Comparison of ENCODE assay signal across 20 cellular contexts in the genomic region with DNA sequence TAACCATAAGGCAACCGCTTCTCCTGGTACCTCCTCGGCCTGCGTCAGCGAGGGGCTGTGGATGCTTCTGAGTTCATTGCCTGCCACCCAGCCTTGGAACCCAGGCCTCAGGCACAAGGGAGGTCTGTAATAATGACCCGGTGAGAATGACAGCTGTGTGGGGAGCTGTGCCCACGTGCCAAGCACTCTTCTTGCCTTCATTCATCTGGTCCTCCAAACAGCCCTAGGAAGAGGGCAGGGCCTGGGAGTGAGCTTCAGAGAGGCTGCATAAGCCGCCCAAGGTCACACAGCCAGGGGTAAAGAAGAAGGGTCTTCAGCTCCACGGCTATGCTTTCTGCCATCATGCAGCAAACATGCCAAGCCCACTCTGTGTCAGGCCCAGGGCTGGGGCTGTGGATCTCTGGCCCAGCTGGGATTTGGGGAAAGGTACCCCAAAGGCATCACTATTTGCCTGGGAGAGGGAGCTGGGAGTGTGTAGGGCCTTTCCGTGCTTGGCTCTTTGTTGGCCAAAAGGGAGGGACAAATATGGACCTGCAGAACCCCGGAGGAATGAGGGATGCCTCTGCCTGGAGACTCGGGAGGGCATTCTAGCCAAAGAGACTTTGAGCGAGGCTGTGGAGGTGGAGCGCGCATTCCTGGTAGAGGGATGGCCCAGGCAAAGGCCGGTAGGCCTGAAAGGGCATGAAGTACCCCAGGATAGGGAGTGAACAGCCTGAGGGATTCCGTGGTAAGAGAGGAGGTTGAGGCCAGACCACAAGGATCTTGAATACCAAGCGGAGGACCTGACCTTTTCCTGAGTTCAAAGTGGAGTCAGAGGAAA. TPM values are rescaled to one million over a fixed set of nuclear protein-coding genes. Genes with fewer than 3 reads are reported as not detected.
DNase-seq lines count a peak whose midpoint lies in the region; ATAC-seq and TF ChIP-seq lines count a peak whose summit lies in the region.
"Had no signal": no experiment of that assay in that cellular context is flagged by ENCODE, and none has a peak within 500 bp of the region (broad histone marks: within the 10 kb centered on the region; RNA-seq: fewer than 3 reads in every experiment).

No MANE protein-coding gene starts in this region.

- WGBS in body of pancreas, 2 donors, result 79 to 85% methylated on average over 14 to 17 of the region's 17 CpGs
- 87% methylated on average over 17 of the region's 17 CpGs for WGBS in mesenchymal stem cell

- H2BK12ac ChIP-seq in mesenchymal stem cell (ENCODE audit: low read length in 2 of 2), result peak overlapping the region; percentile 57 to 78

- peak overlapping the region in 3 of 4 donors; percentile 69 to 86 (median 75) for H3K27ac ChIP-seq in body of pancreas
- H3K27ac ChIP-seq in mesenchymal stem cell (ENCODE audit: low read length, poor library complexity, severe bottlenecking), result no peak overlapping the region
- H3K27ac ChIP-seq in tibial artery, result peak overlapping the region; percentile 96 to 97

- H3K9ac ChIP-seq in mesenchymal stem cell (ENCODE audit: low read length), result no peak overlapping the region

- no peak overlapping the region for H3K27ac Mint-ChIP-seq in activated naive CD4-positive, alpha-beta T cell treated with anti-CD3 and anti-CD28 coated beads, Interleukin-2, amount 50 U/mL, for 24 hours
- H3K27ac Mint-ChIP-seq in activated naive CD4-positive, alpha-beta T cell treated with anti-CD3 and anti-CD28 coated beads, Interleukin-2, amount 50 U/mL, for 72 hours, result no peak overlapping the region
- H3K27ac Mint-ChIP-seq: activated B cell treated with CpG ODN at 0.5 μM for 24 hours, CD14-positive monocyte had no signal

- H3K36me3 ChIP-seq in body of pancreas (replicated peaks in 1 of 2; ENCODE audit: insufficient read depth in 1 of 2, low read depth in 2 of 2) (no peaks in the 10 kb centered on the region), mesenchymal stem cell (ENCODE audit: control insufficient read depth in 1 of 2, insufficient read depth in 2 of 2, low read depth in 1 of 2, low read length in 2 of 2) (no peaks in the 10 kb centered on the region), tibial artery (no peaks in the 10 kb centered on the region)
- H3K36me3 ChIP-seq: thoracic aorta had no signal

- H3K4ac ChIP-seq in mesenchymal stem cell (ENCODE audit: low read depth in 1 of 2, low read length in 2 of 2), result no peak overlapping the region

- no peak for TF ChIP-seq POLR2A in body of pancreas (IDR thresholded peaks at IDR 0.05)

- H3K27me3 Mint-ChIP-seq in activated naive CD4-positive, alpha-beta T cell treated with anti-CD3 and anti-CD28 coated beads, Interleukin-2, amount 50 U/mL, for 24 hours, result peaks cover 13% of the 10 kb centered on the region

- no peak overlapping the region for H3K4me2 ChIP-seq in mesenchymal stem cell (ENCODE audit: low read length, poor library complexity, severe bottlenecking)

- no peaks in the 10 kb centered on the region for H3K36me3 Mint-ChIP-seq in activated naive CD4-positive, alpha-beta T cell treated with anti-CD3 and anti-CD28 coated beads, Interleukin-2, amount 50 U/mL, for 24 hours
- H3K36me3 Mint-ChIP-seq in activated naive CD4-positive, alpha-beta T cell treated with anti-CD3 and anti-CD28 coated beads, Interleukin-2, amount 50 U/mL, for 72 hours, result no peaks in the 10 kb centered on the region
- H3K36me3 Mint-ChIP-seq: brain, CD14-positive monocyte had no signal

- H4K91ac ChIP-seq in mesenchymal stem cell (ENCODE audit: low read length), result peak overlapping the region; percentile 8

- peak overlapping the region; percentile 29 for H2AK5ac ChIP-seq in mesenchymal stem cell (ENCODE audit: low read length, severe bottlenecking)

- no peak overlapping the region for H2AFZ ChIP-seq in mesenchymal stem cell (ENCODE audit: low read depth, low read length)

- H3K9me3 ChIP-seq in body of pancreas (no peaks in the 10 kb centered on the region), mesenchymal stem cell (ENCODE audit: control insufficient read depth, low read length) (no peaks in the 10 kb centered on the region), tibial artery (no peaks in the 10 kb centered on the region)
- H3K9me3 ChIP-seq: thoracic aorta had no signal

- no peak for ATAC-seq in activated naive CD4-positive, alpha-beta T cell treated with anti-CD3 and anti-CD28 coated beads, Interleukin-2, amount 50 U/mL, for 72 hours
- ATAC-seq in body of pancreas, result no peak

- H3K27me3 ChIP-seq in body of pancreas (no peaks in the 10 kb centered on the region), mesenchymal stem cell (ENCODE audit: control insufficient read depth in 1 of 2, insufficient read depth in 1 of 2, low read length in 2 of 2) (peaks cover 0 to 6% of the 10 kb centered on the region in 2 experiments), tibial artery (no peaks in the 10 kb centered on the region)

- no peak overlapping the region for H2BK15ac ChIP-seq in mesenchymal stem cell (ENCODE audit: low read depth, poor library complexity, severe bottlenecking)

- peak overlapping the region; percentile 61 for H3K4me3 Mint-ChIP-seq in activated naive CD4-positive, alpha-beta T cell treated with anti-CD3 and anti-CD28 coated beads, Interleukin-2, amount 50 U/mL, for 24 hours
- H3K4me3 Mint-ChIP-seq: activated B cell treated with CpG ODN at 0.5 μM for 24 hours had no signal

- H3K14ac ChIP-seq in mesenchymal stem cell (ENCODE audit: low read length in 2 of 2), result no peak overlapping the region

- H3K9me3 Mint-ChIP-seq in activated naive CD4-positive, alpha-beta T cell treated with anti-CD3 and anti-CD28 coated beads, Interleukin-2, amount 50 U/mL, for 24 hours, result no peaks in the 10 kb centered on the region
- H3K9me3 Mint-ChIP-seq in activated naive CD4-positive, alpha-beta T cell treated with anti-CD3 and anti-CD28 coated beads, Interleukin-2, amount 50 U/mL, for 72 hours, result peaks cover 0 to 4% of the 10 kb centered on the region in 2 donors
- H3K9me3 Mint-ChIP-seq: activated B cell treated with CpG ODN at 0.5 μM for 24 hours, CD14-positive monocyte had no signal

- H2BK5ac ChIP-seq in mesenchymal stem cell (ENCODE audit: low read depth, low read length, poor library complexity, severe bottlenecking), result no peak overlapping the region

- H3K4me3 ChIP-seq in body of pancreas, result no peak overlapping the region
- no peak overlapping the region for H3K4me3 ChIP-seq in mesenchymal stem cell (ENCODE audit: insufficient read depth in 1 of 2, low read depth in 1 of 2, low read length in 2 of 2)
- H3K4me3 ChIP-seq in tibial artery, result no peak overlapping the region
- H3K4me3 ChIP-seq: thoracic aorta had no signal

- intact Hi-C loops in body of pancreas (cut with DNase I), result no loop called here
- intact Hi-C loops in tibial artery (cut with DNase I; ENCODE audit: low total_unique reads), result no loop called here

- no peaks in the 10 kb centered on the region for H3K79me1 ChIP-seq in mesenchymal stem cell (replicated peaks; ENCODE audit: low read length, poor library complexity, severe bottlenecking)

- H3K4me1 ChIP-seq in body of pancreas, result peaks cover 47% of the 10 kb centered on the region
- peaks cover 56% of the 10 kb centered on the region for H3K4me1 ChIP-seq in mesenchymal stem cell (ENCODE audit: control insufficient read depth, insufficient read depth, low read depth, low read length)
- peaks cover 5 to 58% (median 54%) of the 10 kb centered on the region in 4 donors for H3K4me1 ChIP-seq in tibial artery

- TF ChIP-seq CTCF in body of pancreas (IDR thresholded peaks at IDR 0.05) (no peak), tibial artery (IDR thresholded peaks at IDR 0.05) (no peak)

- H4K8ac ChIP-seq in mesenchymal stem cell (ENCODE audit: low read length), result no peak overlapping the region

- no peak overlapping the region for H3K18ac ChIP-seq in mesenchymal stem cell (ENCODE audit: low read depth in 1 of 2, low read length in 2 of 2)

- no peak overlapping the region for H3K23ac ChIP-seq in mesenchymal stem cell (ENCODE audit: low read length in 2 of 2)

- no peak for DNase-seq in activated naive CD4-positive, alpha-beta T cell treated with anti-CD3 and anti-CD28 coated beads, Interleukin-2, amount 50 U/mL, for 72 hours (ENCODE audit: low spot score in 2 of 2)
- DNase-seq in body of pancreas (no peak), mesenchymal stem cell (no peak), tibial artery (no peak), cortex of kidney (lab: John Stamatoyannopoulos, UW) (no peak), iPS-NIHi7 (ENCODE audit: extremely low spot score) (no peak)
- no peak for DNase-seq in activated naive CD4-positive, alpha-beta T cell (lab: John Stamatoyannopoulos, UW)
- DNase-seq: activated B cell treated with CpG ODN at 0.5 μM for 24 hours; activated gamma-delta T cell treated with Interleukin-2 at 50 U/mL for 16 hours; GOT3; stimulated activated CD4-positive, alpha-beta T cell treated with anti-CD3 and anti-CD28 coated beads, Interleukin-4, amount 100 ng/mL, for 24 hours; T-helper 1 cell had no signal

- H3K4me1 Mint-ChIP-seq in activated naive CD4-positive, alpha-beta T cell treated with anti-CD3 and anti-CD28 coated beads, Interleukin-2, amount 50 U/mL, for 24 hours, result peaks cover 5% of the 10 kb centered on the region

- no peak overlapping the region for H2BK120ac ChIP-seq in mesenchymal stem cell (ENCODE audit: low read depth, low read length)

RNA-seq across cellular contexts. Expression of a gene that starts 10.1 kb away (rescaled TPM):
- total RNA-seq in activated naive CD4-positive, alpha-beta T cell treated with anti-CD3 and anti-CD28 coated beads, Interleukin-2, amount 50 U/mL, for 72 hours, result not detected
- 1 to 10 TPM; 3.6 TPM for total RNA-seq in body of pancreas
- 0.15 TPM for polyA plus RNA-seq in mesenchymal stem cell (2013, experiment 1 of 2)
- polyA plus RNA-seq in mesenchymal stem cell (2013, experiment 2 of 2), result 0.15 TPM
- total RNA-seq: activated B cell treated with CpG ODN at 0.5 μM for 24 hours; activated CD8-positive, alpha-beta memory T cell treated with anti-CD3 and anti-CD28 coated beads for 36 hours; fibroblast of lung; liver; thoracic aorta had no signal
- polyA plus RNA-seq: CD14-positive monocyte, fibroblast of lung, neural cell had no signal

Comparison
In these comparisons a context has a peak if more than half of its experiments do, and no peak if none do; other contexts are left out.
1. RNA of a gene that starts 10.1 kb away (total RNA-seq): 3.6 TPM in body of pancreas; not detected in activated naive CD4-positive, alpha-beta T cell treated with anti-CD3 and anti-CD28 coated beads, Interleukin-2, amount 50 U/mL, for 72 hours; every median in the first group is over 4 times any median in the second.